17 cellular contexts compared by ENCODE assay signal in the genomic region with DNA sequence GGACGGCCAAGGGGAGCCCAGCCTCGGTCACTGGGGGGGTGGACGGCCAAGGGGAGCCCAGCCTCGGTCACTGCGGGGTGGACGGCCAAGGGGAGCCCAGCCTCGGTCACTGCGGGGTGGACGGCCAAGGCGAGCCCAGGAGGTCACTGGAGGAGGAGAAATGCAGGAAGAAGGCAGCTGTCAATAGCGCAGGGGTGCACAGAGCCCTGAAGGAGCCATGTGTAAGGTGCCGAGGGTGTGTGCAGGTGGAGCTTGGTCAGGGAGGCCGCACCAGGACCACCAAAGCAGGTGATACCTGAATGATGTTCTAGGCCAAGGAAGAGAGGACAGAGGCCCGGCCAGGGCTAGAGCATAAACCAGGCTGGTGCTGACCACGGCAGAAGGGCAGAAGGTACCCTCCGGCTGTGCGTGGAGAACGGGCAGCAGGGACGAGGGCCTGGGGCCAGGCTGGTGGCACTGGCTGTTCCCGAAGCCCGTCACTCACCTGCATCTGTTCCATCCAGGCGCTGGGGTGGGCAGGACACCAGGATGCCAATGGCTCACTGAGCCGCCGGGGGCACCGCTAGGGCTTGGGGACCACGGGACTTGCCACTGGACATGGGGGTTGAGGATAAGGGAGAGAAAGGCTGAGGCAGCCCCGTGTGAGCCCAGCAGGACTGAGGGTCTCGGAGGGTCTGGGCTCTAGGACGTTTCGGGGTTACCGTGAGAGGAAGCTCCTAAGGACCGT. TPM values are rescaled to one million over a fixed set of nuclear protein-coding genes. Genes with fewer than 3 reads are reported as not detected.
A peak's percentile ranks its signal among the peaks of the same experiment; 100 is the strongest.
DNase-seq lines count a peak whose midpoint lies in the region; ATAC-seq and TF ChIP-seq lines count a peak whose summit lies in the region.
"Had no signal": no experiment of that assay in that cellular context is flagged by ENCODE, and none has a peak within 500 bp of the region (broad histone marks: within the 10 kb centered on the region; RNA-seq: fewer than 3 reads in every experiment).

No MANE protein-coding gene starts in this region.

- H3K4me3 ChIP-seq in PC-3 (ENCODE audit: low read length) (no peak overlapping the region), endodermal cell (ENCODE audit: low read length) (no peak overlapping the region)
- H3K4me3 ChIP-seq: esophagus squamous epithelium, gastroesophageal sphincter, lung had no signal

- no peaks in the 10 kb centered on the region for H3K36me3 ChIP-seq in PC-3 (ENCODE audit: low read depth, low read length)
- no peaks in the 10 kb centered on the region for H3K36me3 ChIP-seq in endodermal cell (ENCODE audit: control insufficient read depth, insufficient read depth, low read length)
- H3K36me3 ChIP-seq: esophagus squamous epithelium, gastroesophageal sphincter had no signal

- H3K27ac ChIP-seq in PC-3 (ENCODE audit: low read length) = peak overlapping the region; percentile 91
- no peak overlapping the region for H3K27ac ChIP-seq in endodermal cell (ENCODE audit: low read depth, low read length)

- H3K27me3 Mint-ChIP-seq in CD14-positive monocyte (ENCODE audit: low read depth in 3 of 3) (peaks cover 0 to 2% (median 1%) of the 10 kb centered on the region in 3 donors), endodermal cell (ENCODE audit: insufficient read depth) (peaks cover 29% of the 10 kb centered on the region), nephron progenitor cell (ENCODE audit: low read depth, poor library complexity) (peaks cover 10% of the 10 kb centered on the region)
- no peaks in the 10 kb centered on the region for H3K27me3 Mint-ChIP-seq in activated naive CD8-positive, alpha-beta T cell treated with anti-CD3 and anti-CD28 coated beads for 36 hours
- H3K27me3 Mint-ChIP-seq: activated naive CD4-positive, alpha-beta T cell treated with anti-CD3 and anti-CD28 coated beads, Interleukin-2, amount 50 U/mL, for 24 hours had no signal

- ATAC-seq in PC-3 = no peak
- no peak for ATAC-seq in sciatic nerve
- ATAC-seq in GM18498 (IDR thresholded peaks at IDR 0.05; ENCODE audit: unreplicated experiment) = no peak

- peaks cover 0 to 2% (median 0%) of the 10 kb centered on the region in 7 donors for H3K9me3 Mint-ChIP-seq in CD14-positive monocyte
- H3K9me3 Mint-ChIP-seq in endodermal cell = no peaks in the 10 kb centered on the region
- H3K9me3 Mint-ChIP-seq in nephron progenitor cell = no peaks in the 10 kb centered on the region
- H3K9me3 Mint-ChIP-seq in activated naive CD8-positive, alpha-beta T cell treated with anti-CD3 and anti-CD28 coated beads for 36 hours = no peaks in the 10 kb centered on the region
- H3K9me3 Mint-ChIP-seq: activated naive CD4-positive, alpha-beta T cell treated with anti-CD3 and anti-CD28 coated beads, Interleukin-2, amount 50 U/mL, for 24 hours had no signal

- H3K79me2 ChIP-seq in PC-3 (ENCODE audit: low read length) = no peaks in the 10 kb centered on the region

- H4K20me1 ChIP-seq in PC-3 (ENCODE audit: low read length) = no peaks in the 10 kb centered on the region

- H3K9ac ChIP-seq in PC-3 (ENCODE audit: low read length) = peak overlapping the region; percentile 76
- no peak overlapping the region for H3K9ac ChIP-seq in endodermal cell (ENCODE audit: extremely low read depth, low read length, poor library complexity, severe bottlenecking)

- H2AFZ ChIP-seq in PC-3 (ENCODE audit: low read length) = no peak overlapping the region

- H3K27ac Mint-ChIP-seq in CD14-positive monocyte (peak overlapping the region; percentile 57 to 98 (median 89)), endodermal cell (no peak overlapping the region), nephron progenitor cell (no peak overlapping the region)
- H3K27ac Mint-ChIP-seq in activated naive CD8-positive, alpha-beta T cell treated with anti-CD3 and anti-CD28 coated beads for 36 hours = no peak overlapping the region
- H3K27ac Mint-ChIP-seq: activated naive CD4-positive, alpha-beta T cell treated with anti-CD3 and anti-CD28 coated beads, Interleukin-2, amount 50 U/mL, for 24 hours had no signal

- BruUV-seq in PC-3 (replicated peaks; lab: Mats Ljungman, UMichigan) = no TSS peak

- H3K9me2 ChIP-seq in PC-3 (replicated peaks; ENCODE audit: low read length) = no peaks in the 10 kb centered on the region

- 87 to 89% methylated on average over 17 to 31 of the region's 32 CpGs for WGBS in endodermal cell (ENCODE audit: insufficient coverage in 1 of 2, insufficient read length in 1 of 2), 2 experiments

- CTCF ChIA-PET in PC-3 (lab: Charles Lee) = no interaction called here

- no peaks in the 10 kb centered on the region for H3F3A ChIP-seq in PC-3 (ENCODE audit: low read length, unreplicated experiment)

- DNase-seq in CD14-positive monocyte (ENCODE audit: low spot score) = peak; percentile 46
- DNase-seq in PC-3 = no peak
- peak; percentile 50 for DNase-seq in endodermal cell
- DNase-seq in sciatic nerve (ENCODE audit: low spot score) = peak; percentile 61
- no peak for DNase-seq in nephron progenitor cell
- DNase-seq in activated CD4-positive, CD25-positive, alpha-beta regulatory T cell treated with anti-CD3 and anti-CD28 coated beads, Interleukin-2, amount 50 U/mL, for 72 hours = no peak
- no peak for DNase-seq in activated naive CD8-positive, alpha-beta T cell treated with anti-CD3 and anti-CD28 coated beads for 36 hours
- DNase-seq: effector memory CD4-positive, alpha-beta T cell; esophagus squamous epithelium; NCI-H187 treated with DMSO at 0.1 percent for 48 hours; NCI-H2227 treated with DMSO at 0.1 percent for 48 hours; occipital lobe; stimulated activated CD4-positive, alpha-beta T cell treated with anti-CD3 and anti-CD28 coated beads, Interleukin-15, amount 100 ng/mL, for 24 hours had no signal

- H3K4me1 Mint-ChIP-seq in CD14-positive monocyte = peaks cover 79% of the 10 kb centered on the region
- peaks cover 1% of the 10 kb centered on the region for H3K4me1 Mint-ChIP-seq in endodermal cell
- H3K4me1 Mint-ChIP-seq in nephron progenitor cell = peaks cover 14% of the 10 kb centered on the region
- peaks cover 21% of the 10 kb centered on the region for H3K4me1 Mint-ChIP-seq in activated naive CD8-positive, alpha-beta T cell treated with anti-CD3 and anti-CD28 coated beads for 36 hours

- H3K4me3 Mint-ChIP-seq in CD14-positive monocyte (peak overlapping the region; percentile 54 to 67), endodermal cell (no peak overlapping the region), nephron progenitor cell (no peak overlapping the region)
- no peak overlapping the region for H3K4me3 Mint-ChIP-seq in activated naive CD8-positive, alpha-beta T cell treated with anti-CD3 and anti-CD28 coated beads for 36 hours
- H3K4me3 Mint-ChIP-seq: activated naive CD4-positive, alpha-beta T cell treated with anti-CD3 and anti-CD28 coated beads, Interleukin-2, amount 50 U/mL, for 24 hours had no signal

- H3K36me3 Mint-ChIP-seq in CD14-positive monocyte = peaks cover 3 to 11% of the 10 kb centered on the region in 2 donors
- no peaks in the 10 kb centered on the region for H3K36me3 Mint-ChIP-seq in endodermal cell (ENCODE audit: low read depth)
- H3K36me3 Mint-ChIP-seq in nephron progenitor cell (ENCODE audit: low read depth) = no peaks in the 10 kb centered on the region
- no peaks in the 10 kb centered on the region for H3K36me3 Mint-ChIP-seq in activated naive CD8-positive, alpha-beta T cell treated with anti-CD3 and anti-CD28 coated beads for 36 hours
- H3K36me3 Mint-ChIP-seq: activated naive CD4-positive, alpha-beta T cell treated with anti-CD3 and anti-CD28 coated beads, Interleukin-2, amount 50 U/mL, for 24 hours had no signal

- H3K27me3 ChIP-seq in PC-3 (ENCODE audit: low read length) (no peaks in the 10 kb centered on the region), endodermal cell (ENCODE audit: control insufficient read depth, insufficient read depth, low read length, poor library complexity, severe bottlenecking) (no peaks in the 10 kb centered on the region)
- H3K27me3 ChIP-seq: esophagus squamous epithelium, gastroesophageal sphincter had no signal

- no peak for TF ChIP-seq CTCF in CD14-positive monocyte (IDR thresholded peaks at IDR 0.05)
- TF ChIP-seq CTCF in PC-3 (conservative IDR thresholded peaks at IDR 0.05; ENCODE audit: low read depth, low read length) = no peak
- TF ChIP-seq CTCF in endodermal cell (conservative IDR thresholded peaks at IDR 0.05) = no peak
- TF ChIP-seq CTCF in nephron progenitor cell (IDR thresholded peaks at IDR 0.05) = no peak

- intact Hi-C loops in CD14-positive monocyte (cut with micrococcal nuclease) = no loop called here
- intact Hi-C loops in PC-3 (cut with micrococcal nuclease) = no loop called here
- intact Hi-C loops in sciatic nerve (cut with DNase I) = no loop called here

- H3K4me1 ChIP-seq in PC-3 (ENCODE audit: insufficient read depth, low read length) (peaks cover 31% of the 10 kb centered on the region), endodermal cell (ENCODE audit: control insufficient read depth, insufficient read depth, low read length) (no peaks in the 10 kb centered on the region)

- no peak overlapping the region for H3K4me2 ChIP-seq in PC-3 (ENCODE audit: low read length)

- no peaks in the 10 kb centered on the region for H3K9me3 ChIP-seq in PC-3 (ENCODE audit: low read length)
- H3K9me3 ChIP-seq in endodermal cell (ENCODE audit: control insufficient read depth, low read length) = no peaks in the 10 kb centered on the region
- H3K9me3 ChIP-seq: esophagus squamous epithelium, gastroesophageal sphincter had no signal

- POLR2A ChIA-PET in PC-3 (lab: Charles Lee; ENCODE audit: unreplicated experiment) = interaction anchor here (0.6 kb wide), 1 partner anchor 12 kb away, joined by 3 read pairs; no protein-coding TSS in a partner anchor

RNA-seq across cellular contexts. Expression of a gene that starts 5.9 kb away (rescaled TPM):
- 10 to 100 TPM; 17.1 to 20.1 TPM for polyA plus RNA-seq in CD14-positive monocyte
- total RNA-seq in PC-3 (2014; rRNA removed) (35.0 and 36.6 TPM in 2 replicates), endodermal cell (10 to 100 TPM; 61.8 to 82.8 TPM), sciatic nerve (50.6 TPM)
- 25.7 TPM for polyA plus RNA-seq in endodermal cell (2013, experiment 1 of 2)
- 22.9 TPM for polyA plus RNA-seq in endodermal cell (2013, experiment 2 of 2)
- total RNA-seq in activated naive CD8-positive, alpha-beta T cell treated with anti-CD3 and anti-CD28 coated beads for 36 hours = 10 to 100 TPM; 59.5 to 65.1 TPM

RNA-seq across cellular contexts. Expression of a gene that starts 10.3 kb away (rescaled TPM):
- 10 to 100 TPM; 26.3 to 35.3 TPM for polyA plus RNA-seq in CD14-positive monocyte
- total RNA-seq in PC-3 (2014; rRNA removed) (286 and 447 TPM in 2 replicates), endodermal cell (10 to 100 TPM; 31.8 to 39.7 TPM), sciatic nerve (53.1 TPM)
- 31.8 TPM for polyA plus RNA-seq in endodermal cell (2013, experiment 1 of 2)
- 26.2 TPM for polyA plus RNA-seq in endodermal cell (2013, experiment 2 of 2)
- 10 to 100 TPM; 75.8 to 79.3 TPM for total RNA-seq in activated naive CD8-positive, alpha-beta T cell treated with anti-CD3 and anti-CD28 coated beads for 36 hours

RNA-seq across cellular contexts. Expression of a gene that starts 55.0 kb away (rescaled TPM):
- polyA plus RNA-seq in CD14-positive monocyte = 10 to 100 TPM; 47.0 to 60.9 TPM
- total RNA-seq in PC-3 (2014; rRNA removed) (58.6 and 73.5 TPM in 2 replicates), endodermal cell (100 to 1,000 TPM; 104 to 143 TPM), sciatic nerve (152 TPM)
- polyA plus RNA-seq in endodermal cell (2013, experiment 1 of 2) = 101 TPM
- polyA plus RNA-seq in endodermal cell (2013, experiment 2 of 2) = 74.7 TPM
- total RNA-seq in activated naive CD8-positive, alpha-beta T cell treated with anti-CD3 and anti-CD28 coated beads for 36 hours = 100 to 1,000 TPM; 110 to 115 TPM

Comparison
In these comparisons a context has a peak if more than half of its experiments do, and no peak if none do; other contexts are left out.
1. DNase-seq: peak in CD14-positive monocyte (single experiment), endodermal cell (single experiment) and sciatic nerve (single experiment); none in PC-3 (single experiment), nephron progenitor cell (single experiment), activated CD4-positive, CD25-positive, alpha-beta regulatory T cell treated with anti-CD3 and anti-CD28 coated beads, Interleukin-2, amount 50 U/mL, for 72 hours (single experiment) and activated naive CD8-positive, alpha-beta T cell treated with anti-CD3 and anti-CD28 coated beads for 36 hours (single experiment).
2. H3K27ac Mint-ChIP-seq: peak in CD14-positive monocyte (7 of 7); none in endodermal cell (single experiment), nephron progenitor cell (single experiment) and activated naive CD8-positive, alpha-beta T cell treated with anti-CD3 and anti-CD28 coated beads for 36 hours (single experiment).
3. H3K4me3 Mint-ChIP-seq: peak in CD14-positive monocyte (2 of 2); none in endodermal cell (single experiment), nephron progenitor cell (single experiment) and activated naive CD8-positive, alpha-beta T cell treated with anti-CD3 and anti-CD28 coated beads for 36 hours (single experiment).